9 cellular contexts compared by ENCODE assay signal in the genomic region with DNA sequence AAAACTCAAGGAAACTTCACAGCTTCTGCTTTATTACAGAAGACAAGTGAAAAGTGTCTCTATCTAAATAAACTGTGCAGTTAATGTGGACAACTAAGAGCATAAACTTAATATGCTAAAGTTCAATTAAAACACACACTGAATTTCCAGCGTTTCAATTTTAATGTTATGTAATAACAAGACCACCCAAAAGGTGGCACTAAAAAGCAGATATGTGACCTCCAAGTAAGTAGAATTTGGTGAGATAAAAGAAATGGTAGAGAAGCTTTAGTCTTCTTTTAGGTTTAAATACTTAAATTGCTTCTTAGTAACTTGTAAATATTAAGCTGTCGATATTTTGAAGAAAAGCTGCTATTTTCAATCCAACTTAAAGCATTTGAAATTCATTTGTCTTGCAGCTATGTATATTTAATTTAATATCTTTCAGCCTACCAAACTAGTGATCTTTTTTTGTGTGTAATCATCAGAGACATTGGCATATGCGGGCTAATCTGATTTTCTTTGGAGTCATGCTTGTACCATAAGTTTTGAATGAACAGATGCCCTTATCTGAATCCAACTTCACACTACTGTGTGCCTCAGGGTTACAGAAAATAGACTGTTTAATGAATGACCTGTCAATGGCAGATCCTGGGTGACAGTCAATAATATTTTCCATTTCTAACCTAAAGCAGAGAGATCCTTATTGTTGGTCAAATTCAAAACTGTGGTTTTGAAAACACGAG. TPM values are rescaled to one million over a fixed set of nuclear protein-coding genes. Genes with fewer than 3 reads are reported as not detected.
A peak's percentile ranks its signal among the peaks of the same experiment; 100 is the strongest.
DNase-seq lines count a peak whose midpoint lies in the region; ATAC-seq and TF ChIP-seq lines count a peak whose summit lies in the region.
"Had no signal": no experiment of that assay in that cellular context is flagged by ENCODE, and none has a peak within 500 bp of the region (broad histone marks: within the 10 kb centered on the region; RNA-seq: fewer than 3 reads in every experiment).

No MANE protein-coding gene starts in this region.

- no peaks in the 10 kb centered on the region for H3K36me3 ChIP-seq in adipocyte (ENCODE audit: control insufficient read depth, insufficient read depth, low read length, severe bottlenecking)

- no peak overlapping the region for H3K4me3 ChIP-seq in adipocyte (ENCODE audit: low read length)

- ATAC-seq in left lobe of liver (peak; percentile 26), HG03354 (IDR thresholded peaks at IDR 0.05; ENCODE audit: poor library complexity, severe bottlenecking, unreplicated experiment) (no peak)

- H3K9ac ChIP-seq in adipocyte (ENCODE audit: low read length) = peak overlapping the region; percentile 57

- no peaks in the 10 kb centered on the region for H3K27me3 ChIP-seq in adipocyte (replicated peaks; ENCODE audit: control insufficient read depth, insufficient read depth, low read length)

- DNase-seq in LHCN-M2 (ENCODE audit: low read depth) (peak; percentile 33), adipocyte (ENCODE audit: low read depth) (peak; percentile 55), left lobe of liver (ENCODE audit: low spot score) (no peak), HEK293T (ENCODE audit: extremely low spot score) (no peak), GM20000 (ENCODE audit: low spot score) (no peak)
- DNase-seq in activated CD4-positive, alpha-beta T cell treated with anti-CD3 and anti-CD28 coated beads for 48 hours = no peak
- DNase-seq: activated CD8-positive, alpha-beta memory T cell treated with anti-CD3 and anti-CD28 coated beads for 24 hours had no signal

- peak; percentile 48 for TF ChIP-seq CTCF in C4-2B (conservative IDR thresholded peaks at IDR 0.05)
- no peak for TF ChIP-seq CTCF in GM20000 (IDR thresholded peaks at IDR 0.05; ENCODE audit: extremely low read depth, missing control alignments)

- CTCF ChIA-PET in HEK293T (lab: Yijun Ruan, JAX) = interaction anchor here (0.8 to 2.0 kb wide), 2 partner anchors 80 to 370 kb away, joined by 3 to 6 read pairs; no protein-coding TSS in a partner anchor

- POLR2A ChIA-PET in HEK293T (lab: Yijun Ruan, JAX) = no interaction called here

- H3K27ac ChIP-seq in C4-2B = no peak overlapping the region

- H3K9me3 ChIP-seq in adipocyte (ENCODE audit: control insufficient read depth, low read length) = no peaks in the 10 kb centered on the region

- peaks cover 32% of the 10 kb centered on the region for H3K4me1 ChIP-seq in adipocyte (ENCODE audit: control insufficient read depth, insufficient read depth, low read length)

TF ChIP-seq in HEK293T, 16 proteins besides CTCF, POLR2A, EP300 and RAD21:
- TF ChIP-seq ELF4 (IDR thresholded peaks at IDR 0.05) (no peak), FOXM1 (IDR thresholded peaks at IDR 0.05; ENCODE audit: borderline replicate concordance) (no peak), CTBP1 (IDR thresholded peaks at IDR 0.05; ENCODE audit: borderline replicate concordance) (no peak), SUZ12 (IDR thresholded peaks at IDR 0.05) (no peak), BHLHE40 (IDR thresholded peaks at IDR 0.05; ENCODE audit: borderline replicate concordance) (no peak), ZNF384 (IDR thresholded peaks at IDR 0.05) (no peak), ARNT (IDR thresholded peaks at IDR 0.05) (no peak), SP1 (IDR thresholded peaks at IDR 0.05) (no peak), FOXK2 (IDR thresholded peaks at IDR 0.05) (no peak), L3MBTL2 (conservative IDR thresholded peaks at IDR 0.05) (no peak), FOXA1 (IDR thresholded peaks at IDR 0.05) (no peak), HDGF (IDR thresholded peaks at IDR 0.05; ENCODE audit: borderline replicate concordance) (no peak), TARDBP (IDR thresholded peaks at IDR 0.05) (no peak), LEF1 (IDR thresholded peaks at IDR 0.05; ENCODE audit: borderline replicate concordance) (no peak), NFRKB (IDR thresholded peaks at IDR 0.05) (no peak)
- TF ChIP-seq, protein P1, sequence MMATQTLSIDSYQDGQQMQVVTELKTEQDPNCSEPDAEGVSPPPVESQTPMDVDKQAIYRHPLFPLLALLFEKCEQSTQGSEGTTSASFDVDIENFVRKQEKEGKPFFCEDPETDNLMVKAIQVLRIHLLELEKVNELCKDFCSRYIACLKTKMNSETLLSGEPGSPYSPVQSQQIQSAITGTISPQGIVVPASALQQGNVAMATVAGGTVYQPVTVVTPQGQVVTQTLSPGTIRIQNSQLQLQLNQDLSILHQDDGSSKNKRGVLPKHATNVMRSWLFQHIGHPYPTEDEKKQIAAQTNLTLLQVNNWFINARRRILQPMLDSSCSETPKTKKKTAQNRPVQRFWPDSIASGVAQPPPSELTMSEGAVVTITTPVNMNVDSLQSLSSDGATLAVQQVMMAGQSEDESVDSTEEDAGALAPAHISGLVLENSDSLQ (IDR thresholded peaks at IDR 0.05) = no peak

RNA-seq across cellular contexts. Expression of gene ADAMTS1, which starts 36.5 kb away (rescaled TPM):
- 82.8 and 101 TPM in 2 replicates for total RNA-seq in LHCN-M2 (2014; rRNA removed)
- polyA plus RNA-seq in LHCN-M2 (2012) = 75.9 TPM
- 3.3 TPM for total RNA-seq in left lobe of liver

Comparison
In these comparisons a context has a peak if more than half of its experiments do, and no peak if none do; other contexts are left out.
1. DNase-seq: peak in LHCN-M2 (single experiment) and adipocyte (single experiment); none in left lobe of liver (single experiment), activated CD4-positive, alpha-beta T cell treated with anti-CD3 and anti-CD28 coated beads for 48 hours (single experiment), HEK293T (single experiment) and GM20000 (single experiment).
2. RNA of gene ADAMTS1, which starts 36.5 kb away (total RNA-seq): 82.8 to 101 TPM in LHCN-M2; 3.3 TPM in left lobe of liver (single experiment); every median in the first group is over 10 times any median in the second.